Comparison of ENCODE assay signal across 9 cellular contexts in the genomic region with DNA sequence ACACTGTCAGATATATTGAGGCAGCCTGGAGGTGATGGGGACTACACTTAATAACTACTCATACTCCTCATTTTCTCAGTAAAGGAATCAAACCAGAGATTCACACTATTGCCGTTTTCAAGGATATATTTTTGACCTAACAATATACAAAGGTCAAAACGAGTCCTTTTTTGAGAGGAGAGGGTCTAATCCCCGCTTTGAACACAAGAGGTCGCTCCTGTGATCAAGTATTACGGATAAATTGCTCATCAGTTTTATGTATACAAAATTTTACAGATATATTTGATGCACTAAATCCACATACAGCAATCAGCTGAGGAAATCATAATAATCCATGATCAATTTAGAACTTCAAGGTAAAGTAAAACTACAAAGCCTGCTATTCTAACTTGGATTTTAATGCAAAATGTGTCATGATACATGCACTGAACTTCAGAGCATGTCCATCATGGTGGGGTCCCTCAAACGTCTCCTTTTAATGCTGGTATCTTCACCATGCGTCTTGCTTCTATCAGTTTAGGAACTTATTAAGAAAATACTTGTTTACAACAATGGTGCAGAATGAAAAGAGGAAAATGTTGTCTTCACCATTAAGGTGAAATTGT. TPM values are rescaled to one million over a fixed set of nuclear protein-coding genes. Genes with fewer than 3 reads are reported as not detected.
DNase-seq lines count a peak whose midpoint lies in the region; ATAC-seq and TF ChIP-seq lines count a peak whose summit lies in the region.
"Had no signal": no experiment of that assay in that cellular context is flagged by ENCODE, and none has a peak within 500 bp of the region (broad histone marks: within the 10 kb centered on the region; RNA-seq: fewer than 3 reads in every experiment).

No MANE protein-coding gene starts in this region.

- in situ Hi-C loops in G401 (cut with HindIII; ENCODE audit: low sequenced_read_pairs) = no loop called here

- ATAC-seq in GM19455 (IDR thresholded peaks at IDR 0.05; ENCODE audit: unreplicated experiment) = no peak

- intact Hi-C loops in lower leg skin (cut with DNase I; ENCODE audit: low total_unique reads) = no loop called here

- no peak overlapping the region for H3K4me3 ChIP-seq in lower leg skin (ENCODE audit: low read depth, poor library complexity, severe bottlenecking)
- H3K4me3 ChIP-seq: skin epidermis had no signal

- TF ChIP-seq POLR2A in lower leg skin (IDR thresholded peaks at IDR 0.05) = no peak

- peak; percentile 7 for DNase-seq in CD1c-positive myeloid dendritic cell (ENCODE audit: extremely low spot score)
- DNase-seq in HCEC 1CT = peak; percentile 56
- peak; percentile 72 for DNase-seq in SK-N-DZ (ENCODE audit: low spot score)
- peak; percentile 61 for DNase-seq in left kidney (ENCODE audit: low read depth, low spot score)
- DNase-seq in lower leg skin (ENCODE audit: low spot score in 2 of 2) = no peak
- DNase-seq in G401 (ENCODE audit: low spot score) = no peak
- DNase-seq in SKM-1 treated with dmso at 0.1 percent for 144 hours (lab: John Stamatoyannopoulos, UW; ENCODE audit: unreplicated experiment) = no peak

- 8 to 16% methylated on average over 7 of the region's 7 CpGs for WGBS in lower leg skin, 2 donors

- TF ChIP-seq CTCF in lower leg skin (IDR thresholded peaks at IDR 0.05) = no peak

RNA-seq across cellular contexts. Expression of a gene that starts 2.5 kb away (rescaled TPM):
- polyA plus RNA-seq in SK-N-DZ (2014; cell fraction: cytosol; rRNA removed) = 98.5 and 119 TPM in 2 replicates
- polyA plus RNA-seq in SK-N-DZ (2014; cell fraction: nucleus; rRNA removed) = 106 and 141 TPM in 2 replicates
- total RNA-seq in lower leg skin = 1 to 10 TPM in 3 of 4 donors, under 1 TPM in 1; 0.76 to 2.0 (median 1.7) TPM
- total RNA-seq in G401 (2014; rRNA removed; shearing (Covaris generic)) = not detected in 2 replicates

Comparison
In these comparisons a context has a peak if more than half of its experiments do, and no peak if none do; other contexts are left out.
1. DNase-seq: peak in CD1c-positive myeloid dendritic cell (single experiment), HCEC 1CT (single experiment), SK-N-DZ (single experiment) and left kidney (single experiment); none in lower leg skin (0 of 2), G401 (single experiment) and SKM-1 treated with dmso at 0.1 percent for 144 hours (single experiment).